ENCODE assay signal across 9 cellular contexts in the genomic region with DNA sequence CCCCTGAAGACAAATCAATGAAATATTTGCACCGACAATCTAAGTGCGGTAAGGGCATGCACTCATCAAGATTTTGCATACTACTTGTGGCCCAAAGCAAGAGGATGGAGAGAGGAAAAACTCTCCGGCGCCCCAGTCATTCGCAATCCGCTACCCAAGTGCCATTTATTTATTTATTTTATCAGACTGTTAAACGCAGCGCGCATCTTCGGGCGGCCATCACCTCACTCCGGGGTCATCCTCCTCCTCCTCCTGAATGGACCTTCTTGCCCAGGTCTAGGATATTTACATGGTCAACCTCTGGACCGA. TPM values are rescaled to one million over a fixed set of nuclear protein-coding genes. Genes with fewer than 3 reads are reported as not detected.
DNase-seq lines count a peak whose midpoint lies in the region; ATAC-seq and TF ChIP-seq lines count a peak whose summit lies in the region.
"Had no signal": no experiment of that assay in that cellular context is flagged by ENCODE, and none has a peak within 500 bp of the region (broad histone marks: within the 10 kb centered on the region; RNA-seq: fewer than 3 reads in every experiment).

No MANE protein-coding gene starts in this region.

- intact Hi-C loops in MCF 10A (cut with micrococcal nuclease): no loop called here

- H3K36me3 ChIP-seq in iPS-20b (ENCODE audit: insufficient read depth, low read depth, low read length) (no peaks in the 10 kb centered on the region; the same call in 1 of the 2 replicates), subcutaneous abdominal adipose tissue (ENCODE audit: control insufficient read depth in 5 of 5, insufficient read depth in 5 of 5, low read length in 5 of 5) (no peaks in the 10 kb centered on the region)
- H3K36me3 ChIP-seq: BLaER1 had no signal

- H3K27ac ChIP-seq in iPS-20b (ENCODE audit: low read length) (peak overlapping the region; percentile 55), subcutaneous abdominal adipose tissue (ENCODE audit: low read depth, low read length) (peak overlapping the region; percentile 94)
- H3K27ac ChIP-seq: BLaER1 had no signal

- H3K9me3 Mint-ChIP-seq in activated naive CD8-positive, alpha-beta T cell treated with anti-CD3 and anti-CD28 coated beads, Interleukin-2, amount 50 U/mL, for 24 hours: no peaks in the 10 kb centered on the region
- peaks cover 4% of the 10 kb centered on the region for H3K9me3 Mint-ChIP-seq in activated CD4-positive, alpha-beta memory T cell treated with anti-CD3 and anti-CD28 coated beads, Interleukin-2, amount 10 ng/mL, durations not matched to agents 7 days and 5 days
- H3K9me3 Mint-ChIP-seq in MCF 10A (ENCODE audit: unreplicated experiment): no peaks in the 10 kb centered on the region

- H3K4me1 Mint-ChIP-seq in activated naive CD8-positive, alpha-beta T cell treated with anti-CD3 and anti-CD28 coated beads, Interleukin-2, amount 50 U/mL, for 24 hours: peaks cover 2% of the 10 kb centered on the region
- no peaks in the 10 kb centered on the region for H3K4me1 Mint-ChIP-seq in activated CD4-positive, alpha-beta memory T cell treated with anti-CD3 and anti-CD28 coated beads, Interleukin-2, amount 10 ng/mL, durations not matched to agents 7 days and 5 days
- H3K4me1 Mint-ChIP-seq in MCF 10A (ENCODE audit: insufficient read depth, unreplicated experiment): no peaks in the 10 kb centered on the region

- BruUV-seq in MCF 10A (replicated peaks; lab: Mats Ljungman, UMichigan): no TSS peak

- no peak overlapping the region for H3K27ac Mint-ChIP-seq in activated naive CD8-positive, alpha-beta T cell treated with anti-CD3 and anti-CD28 coated beads, Interleukin-2, amount 50 U/mL, for 24 hours
- no peak overlapping the region for H3K27ac Mint-ChIP-seq in activated CD4-positive, alpha-beta memory T cell treated with anti-CD3 and anti-CD28 coated beads, Interleukin-2, amount 10 ng/mL, durations not matched to agents 7 days and 5 days
- no peak overlapping the region for H3K27ac Mint-ChIP-seq in MCF 10A (ENCODE audit: low read depth, unreplicated experiment)

- POLR2A ChIA-PET in activated CD4-positive, alpha-beta memory T cell treated with anti-CD3 and anti-CD28 coated beads, Interleukin-2, amount 10 ng/mL, durations not matched to agents 7 days and 5 days (lab: Charles Lee): no interaction called here
- POLR2A ChIA-PET in MCF 10A (lab: Yijun Ruan, JAX): no interaction called here

- DNase-seq in DMS53 (lab: John Stamatoyannopoulos, UW): peak; percentile 39
- no peak for DNase-seq in DMS53 treated with DMSO at 0.1 percent for 48 hours (lab: John Stamatoyannopoulos, UW; ENCODE audit: unreplicated experiment)
- no peak for DNase-seq in activated naive CD8-positive, alpha-beta T cell treated with anti-CD3 and anti-CD28 coated beads, Interleukin-2, amount 50 U/mL, for 24 hours
- no peak for DNase-seq in activated CD4-positive, alpha-beta memory T cell treated with anti-CD3 and anti-CD28 coated beads, Interleukin-2, amount 10 ng/mL, durations not matched to agents 7 days and 5 days
- no peak for DNase-seq in MCF 10A (ENCODE audit: unreplicated experiment)

- no peak for TF ChIP-seq CTCF in MCF 10A (IDR thresholded peaks at IDR 0.05; ENCODE audit: unreplicated experiment)

- H3K36me3 Mint-ChIP-seq in activated naive CD8-positive, alpha-beta T cell treated with anti-CD3 and anti-CD28 coated beads, Interleukin-2, amount 50 U/mL, for 24 hours (ENCODE audit: low read depth): no peaks in the 10 kb centered on the region
- no peaks in the 10 kb centered on the region for H3K36me3 Mint-ChIP-seq in activated CD4-positive, alpha-beta memory T cell treated with anti-CD3 and anti-CD28 coated beads, Interleukin-2, amount 10 ng/mL, durations not matched to agents 7 days and 5 days (ENCODE audit: low read depth)
- H3K36me3 Mint-ChIP-seq in MCF 10A (ENCODE audit: insufficient read depth, unreplicated experiment): no peaks in the 10 kb centered on the region

- H3K9me3 ChIP-seq in iPS-20b (ENCODE audit: insufficient read depth, low read depth, low read length) (no peaks in the 10 kb centered on the region), subcutaneous abdominal adipose tissue (ENCODE audit: control insufficient read depth in 5 of 5, low read length in 5 of 5) (no peaks in the 10 kb centered on the region)

- ATAC-seq in activated naive CD8-positive, alpha-beta T cell treated with anti-CD3 and anti-CD28 coated beads, Interleukin-2, amount 50 U/mL, for 24 hours: no peak
- no peak for ATAC-seq in GM18517 (IDR thresholded peaks at IDR 0.05; ENCODE audit: unreplicated experiment)

- H3K27me3 ChIP-seq in iPS-20b (ENCODE audit: insufficient read depth, low read length): peaks cover 12% of the 10 kb centered on the region
- peaks cover 0 to 4% (median 0%) of the 10 kb centered on the region in 5 donors for H3K27me3 ChIP-seq in subcutaneous abdominal adipose tissue (ENCODE audit: control insufficient read depth in 5 of 5, insufficient read depth in 4 of 5, low read length in 5 of 5)
- H3K27me3 ChIP-seq: BLaER1 had no signal

- peak overlapping the region; percentile 87 for H3K4me3 ChIP-seq in iPS-20b (ENCODE audit: low read length)
- peak overlapping the region; percentile 67 to 91 (median 86) for H3K4me3 ChIP-seq in subcutaneous abdominal adipose tissue (ENCODE audit: low read depth in 1 of 5, low read length in 5 of 5)
- H3K4me3 ChIP-seq: BLaER1 had no signal

- H3K27me3 Mint-ChIP-seq in activated naive CD8-positive, alpha-beta T cell treated with anti-CD3 and anti-CD28 coated beads, Interleukin-2, amount 50 U/mL, for 24 hours: peaks cover 35% of the 10 kb centered on the region
- H3K27me3 Mint-ChIP-seq in activated CD4-positive, alpha-beta memory T cell treated with anti-CD3 and anti-CD28 coated beads, Interleukin-2, amount 10 ng/mL, durations not matched to agents 7 days and 5 days: peaks cover 20% of the 10 kb centered on the region
- H3K27me3 Mint-ChIP-seq in MCF 10A (ENCODE audit: insufficient read depth, unreplicated experiment): peaks cover 24% of the 10 kb centered on the region

- H3K4me1 ChIP-seq in iPS-20b (ENCODE audit: insufficient read depth, low read length): peaks cover 12% of the 10 kb centered on the region; the same call in 1 of the 2 replicates
- peaks cover 0 to 15% (median 9%) of the 10 kb centered on the region in 5 donors for H3K4me1 ChIP-seq in subcutaneous abdominal adipose tissue (ENCODE audit: control insufficient read depth in 5 of 5, insufficient read depth in 5 of 5, low read length in 5 of 5)
- H3K4me1 ChIP-seq: BLaER1 had no signal

- H3K9ac ChIP-seq in iPS-20b (ENCODE audit: low read depth, low read length): peak overlapping the region; percentile 79; the same call in 1 of the 2 replicates
- H3K9ac ChIP-seq in subcutaneous abdominal adipose tissue (ENCODE audit: low read length in 5 of 5): peak overlapping the region; percentile 23 to 77 (median 71)
- H3K9ac ChIP-seq: BLaER1 had no signal

- CTCF ChIA-PET in activated CD4-positive, alpha-beta memory T cell treated with anti-CD3 and anti-CD28 coated beads, Interleukin-2, amount 10 ng/mL, durations not matched to agents 7 days and 5 days (lab: Charles Lee): no interaction called here
- CTCF ChIA-PET in MCF 10A (lab: Yijun Ruan, JAX): interaction anchor here (0.9 kb wide), 1 partner anchor 388 kb away, joined by 3 read pairs; no protein-coding TSS in a partner anchor

- peak overlapping the region; percentile 6 for H3K4me3 Mint-ChIP-seq in activated naive CD8-positive, alpha-beta T cell treated with anti-CD3 and anti-CD28 coated beads, Interleukin-2, amount 50 U/mL, for 24 hours
- H3K4me3 Mint-ChIP-seq in activated CD4-positive, alpha-beta memory T cell treated with anti-CD3 and anti-CD28 coated beads, Interleukin-2, amount 10 ng/mL, durations not matched to agents 7 days and 5 days: no peak overlapping the region
- H3K4me3 Mint-ChIP-seq in MCF 10A (ENCODE audit: unreplicated experiment): no peak overlapping the region

RNA-seq across cellular contexts. Expression of gene NOVA1, which starts 1.2 kb away (rescaled TPM):
- not detected for total RNA-seq in activated CD4-positive, alpha-beta memory T cell treated with anti-CD3 and anti-CD28 coated beads, Interleukin-2, amount 10 ng/mL, durations not matched to agents 7 days and 5 days
- total RNA-seq in MCF 10A (2022): not detected in 2 replicates
